In the genomic region with DNA sequence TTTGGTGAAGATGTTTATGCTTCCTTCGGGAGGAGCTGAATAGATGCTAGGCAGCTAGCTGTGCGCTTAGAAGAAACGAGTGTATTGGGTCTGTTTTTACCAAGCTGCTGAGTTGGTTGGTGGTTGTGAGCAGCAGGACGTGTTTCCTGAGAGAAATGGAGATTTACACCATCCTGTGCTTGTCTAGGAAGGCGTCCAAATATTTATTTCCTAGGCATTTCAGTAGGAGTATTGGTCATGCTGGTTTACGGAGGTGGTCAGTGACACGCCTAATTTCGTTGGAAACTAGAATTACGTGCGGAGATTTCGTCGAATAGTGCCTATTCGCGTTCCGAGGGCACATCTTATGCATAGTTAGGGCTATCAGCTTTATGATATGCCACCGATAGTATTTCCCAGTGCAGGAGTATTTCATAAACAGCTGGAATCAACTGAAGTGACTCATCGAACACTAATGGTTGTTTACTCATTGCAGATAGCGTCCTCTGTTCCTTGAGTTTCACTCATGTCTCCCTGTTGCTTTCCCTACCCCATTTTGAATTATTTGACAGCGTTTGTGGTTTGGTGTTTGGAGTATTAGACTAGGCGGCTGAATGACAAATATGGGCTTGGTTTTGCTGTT, we compare ENCODE assay signal across 8 cellular contexts. TPM values are rescaled to one million over a fixed set of nuclear protein-coding genes. Genes with fewer than 3 reads are reported as not detected.
DNase-seq lines count a peak whose midpoint lies in the region.

No MANE protein-coding gene starts in this region.

- peak overlapping the region; percentile 78 for H3K4me3 ChIP-seq in HAP-1
- peak overlapping the region; percentile 87; the same call in 1 of the 2 replicates for H3K4me3 ChIP-seq in iPS DF 6.9 (ENCODE audit: low read length)
- H3K4me3 ChIP-seq in skeletal muscle satellite cell (ENCODE audit: low read length) = peak overlapping the region; percentile 82

- H3K4me1 ChIP-seq in HAP-1 (peaks cover 10% of the 10 kb centered on the region), iPS DF 6.9 (ENCODE audit: control insufficient read depth, insufficient read depth, low read length) (no peaks in the 10 kb centered on the region), skeletal muscle satellite cell (ENCODE audit: control insufficient read depth, insufficient read depth, low read length) (peaks cover 15% of the 10 kb centered on the region)

- peak overlapping the region; percentile 75 for H3K27ac ChIP-seq in adipose tissue (ENCODE audit: low read depth, low read length)
- no peak overlapping the region for H3K27ac ChIP-seq in iPS DF 6.9 (ENCODE audit: low read length)

- no peaks in the 10 kb centered on the region for H3K36me3 ChIP-seq in HAP-1 (replicated peaks)
- H3K36me3 ChIP-seq in iPS DF 6.9 (ENCODE audit: control insufficient read depth, insufficient read depth, low read length) = no peaks in the 10 kb centered on the region
- no peaks in the 10 kb centered on the region for H3K36me3 ChIP-seq in skeletal muscle satellite cell (ENCODE audit: insufficient read depth, low read length)

- H3K9me3 ChIP-seq in HAP-1 (no peaks in the 10 kb centered on the region), iPS DF 6.9 (ENCODE audit: control insufficient read depth, insufficient read depth, low read length) (no peaks in the 10 kb centered on the region), skeletal muscle satellite cell (replicated peaks; ENCODE audit: low read length) (no peaks in the 10 kb centered on the region)

- WGBS in adipose tissue, 3 donors = 1% methylated on average over 20 of the region's 20 CpGs
- WGBS in iPS DF 6.9 (ENCODE audit: insufficient coverage, insufficient read length) = no CpG with 5 or more reads among the region's 20 CpGs

- in situ Hi-C loops in HAP-1 (cut with MboI; ENCODE audit: low sequenced_read_pairs) = no loop called here

- H3K4me2 ChIP-seq in skeletal muscle satellite cell (ENCODE audit: low read length) = peak overlapping the region; percentile 82

- DNase-seq in NCI-H748 (lab: John Stamatoyannopoulos, UW; ENCODE audit: unreplicated experiment) (peak; percentile 58), NCI-H748 treated with DMSO at 0.1 percent for 48 hours (lab: John Stamatoyannopoulos, UW) (no peak), HAP-1 (ENCODE audit: low spot score in 2 of 2) (no peak), NAMALWA (ENCODE audit: low spot score) (peak; percentile 11), iPS DF 6.9 (ENCODE audit: low read depth, low spot score) (no peak)
- DNase-seq in NK-92 treated with Interleukin-12 subunit alpha and Interleukin-12 subunit beta, amount 100 ng/mL, for 24 hours (lab: John Stamatoyannopoulos, UW) = no peak

- H3K27me3 ChIP-seq in HAP-1 (ENCODE audit: low read depth) = 0 out of 2 replicates have a peak, but pooled peaks cover 2% of the 10 kb centered on the region
- H3K27me3 ChIP-seq in iPS DF 6.9 (ENCODE audit: control insufficient read depth, insufficient read depth, low read length) = no peaks in the 10 kb centered on the region
- H3K27me3 ChIP-seq in skeletal muscle satellite cell (ENCODE audit: control insufficient read depth, insufficient read depth, low read length) = no peaks in the 10 kb centered on the region

- peak overlapping the region; percentile 87 for H3K9ac ChIP-seq in skeletal muscle satellite cell (ENCODE audit: low read depth, low read length)

RNA-seq across cellular contexts. Expression of a gene that starts 0.8 kb away (rescaled TPM):
- 10 to 100 TPM; 23.7 to 32.3 (median 26.2) TPM for polyA plus RNA-seq in adipose tissue
- 9.6 and 16.6 TPM in 2 replicates for total RNA-seq in skeletal muscle satellite cell (2012; rRNA removed)

Comparison
In these comparisons a context has a peak if more than half of its experiments do, and no peak if none do; other contexts are left out.
1. DNase-seq: peak in NCI-H748 (single experiment) and NAMALWA (single experiment); none in NCI-H748 treated with DMSO at 0.1 percent for 48 hours (single experiment), HAP-1 (0 of 2), iPS DF 6.9 (single experiment) and NK-92 treated with Interleukin-12 subunit alpha and Interleukin-12 subunit beta, amount 100 ng/mL, for 24 hours (single experiment).
2. Peak in every context shown above with its lines, with median percentiles within 50 percentile points of each other: H3K4me3 ChIP-seq.